ENCODE assay signal across 8 cellular contexts in the genomic region with DNA sequence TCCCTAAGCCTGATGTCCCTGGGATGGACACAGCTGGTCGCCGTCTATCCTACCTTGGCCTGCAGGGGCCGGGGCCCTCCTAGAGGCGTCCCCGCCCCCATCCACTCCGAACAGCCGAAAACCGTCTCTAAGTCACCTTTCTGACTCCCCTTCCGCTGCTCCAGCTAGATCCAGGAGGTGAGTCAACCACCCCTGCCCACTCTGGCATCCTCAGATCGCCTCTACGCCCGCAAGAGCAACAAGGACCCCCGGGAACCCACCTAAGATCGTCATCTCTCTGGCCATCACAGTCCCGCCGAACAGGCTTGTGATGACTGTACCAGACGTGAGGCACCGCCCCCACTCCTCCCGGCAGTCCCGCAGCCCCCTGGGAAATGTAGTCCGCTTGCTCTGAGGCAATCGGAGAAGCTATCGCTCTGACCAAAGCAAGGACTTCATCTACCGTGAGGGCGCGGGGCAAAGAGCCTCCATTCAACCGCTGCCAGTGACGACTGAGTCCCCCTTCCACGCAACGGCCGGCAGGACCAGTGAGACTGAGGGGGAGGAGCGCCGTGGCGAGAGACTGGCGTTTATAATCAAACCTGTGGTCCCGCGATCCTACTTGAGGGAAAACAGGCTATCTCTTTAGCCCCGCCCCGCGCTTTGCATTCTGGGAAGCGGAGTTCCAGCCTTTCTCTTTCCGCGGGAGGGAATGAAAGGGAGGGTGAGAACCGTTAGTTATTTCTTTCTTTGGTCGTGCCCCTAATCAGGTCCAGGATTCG. TPM values are rescaled to one million over a fixed set of nuclear protein-coding genes. Genes with fewer than 3 reads are reported as not detected.
A peak's percentile ranks its signal among the peaks of the same experiment; 100 is the strongest.
DNase-seq lines count a peak whose midpoint lies in the region; ATAC-seq and TF ChIP-seq lines count a peak whose summit lies in the region.

A gene with protein sequence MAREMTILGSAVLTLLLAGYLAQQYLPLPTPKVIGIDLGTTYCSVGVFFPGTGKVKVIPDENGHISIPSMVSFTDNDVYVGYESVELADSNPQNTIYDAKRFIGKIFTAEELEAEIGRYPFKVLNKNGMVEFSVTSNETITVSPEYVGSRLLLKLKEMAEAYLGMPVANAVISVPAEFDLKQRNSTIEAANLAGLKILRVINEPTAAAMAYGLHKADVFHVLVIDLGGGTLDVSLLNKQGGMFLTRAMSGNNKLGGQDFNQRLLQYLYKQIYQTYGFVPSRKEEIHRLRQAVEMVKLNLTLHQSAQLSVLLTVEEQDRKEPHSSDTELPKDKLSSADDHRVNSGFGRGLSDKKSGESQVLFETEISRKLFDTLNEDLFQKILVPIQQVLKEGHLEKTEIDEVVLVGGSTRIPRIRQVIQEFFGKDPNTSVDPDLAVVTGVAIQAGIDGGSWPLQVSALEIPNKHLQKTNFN (minus strand): TSS at position 312 of the 761 bp plus-strand sequence. CDS start 27 bp downstream, at position 285.

- DNase-seq in DMS 273 (lab: John Stamatoyannopoulos, UW; ENCODE audit: unreplicated experiment) (peak; percentile 100), HuH-7.5 (ENCODE audit: low spot score) (peak; percentile 60), OCI-LY7 (ENCODE audit: low spot score) (peak; percentile 99), activated T-cell treated with anti-CD3 and anti-CD28 coated beads for 4 hours (peak; percentile 97), epidermal melanocyte (ENCODE audit: insufficient read length, low spot score) (peak; percentile 83), middle frontal gyrus (ENCODE audit: extremely low spot score, low spot score) (peak; percentile 100)
- peak; percentile 96 for DNase-seq in stimulated activated CD8-positive, alpha-beta memory T cell treated with anti-CD3 and anti-CD28 coated beads, Interleukin-2, amount 100 ng/mL, for 48 hours (ENCODE audit: low read depth in 2 of 2)

- H2AFZ ChIP-seq in OCI-LY7 (ENCODE audit: low read length), result peak within 1 kb of the TSS; percentile 91

- peaks cover 29% of the 10 kb centered on the region for H3K4me1 ChIP-seq in OCI-LY7 (ENCODE audit: insufficient read depth, low read length, poor library complexity, severe bottlenecking)

- intact Hi-C loops in OCI-LY7 (cut with micrococcal nuclease; ENCODE audit: unreplicated experiment), result loop anchor here (2.0 to 5.0 kb wide), 2 partner anchors 294 to 1346 kb away; a partner anchor contains a TSS

- POLR2A ChIA-PET in OCI-LY7 (lab: Charles Lee), result interaction anchor here (0.6 to 5.1 kb wide), 15 partner anchors 12 to 1844 kb away, joined by 3 to 33 read pairs (median 3); no protein-coding TSS in a partner anchor

- 0 out of 2 replicates have a peak, but pooled peaks cover 5% of the 10 kb centered on the region for H4K20me1 ChIP-seq in OCI-LY7 (ENCODE audit: insufficient read depth, low read length)

- H3K79me2 ChIP-seq in OCI-LY7 (ENCODE audit: insufficient read depth, low read depth, low read length), result peaks cover 36% of the 10 kb centered on the region

- peaks cover 25% of the 10 kb centered on the region for H3K36me3 ChIP-seq in OCI-LY7 (ENCODE audit: insufficient read depth, low read length)

- CTCF ChIA-PET in OCI-LY7 (lab: Charles Lee; ENCODE audit: unreplicated experiment), result interaction anchor here (0.9 to 1.7 kb wide), 2 partner anchors 37 to 298 kb away, joined by 3 read pairs; no protein-coding TSS in a partner anchor

- peak within 1 kb of the TSS; percentile 86 for H3K4me2 ChIP-seq in OCI-LY7 (ENCODE audit: low read length)

- no peak for TF ChIP-seq CTCF in OCI-LY7 (conservative IDR thresholded peaks at IDR 0.05; ENCODE audit: low read length)

- peak; percentile 98 for ATAC-seq in GM21526 (IDR thresholded peaks at IDR 0.05; ENCODE audit: low FRiP score, unreplicated experiment)

- peak within 1 kb of the TSS; percentile 88 for H3K4me3 ChIP-seq in OCI-LY7 (ENCODE audit: low read depth, low read length, poor library complexity, severe bottlenecking)

- H3K9me2 ChIP-seq in OCI-LY7 (ENCODE audit: insufficient read depth, low read length), result no peaks in the 10 kb centered on the region

- no peaks in the 10 kb centered on the region for H3K9me3 ChIP-seq in OCI-LY7 (ENCODE audit: low read length)

- peak within 1 kb of the TSS; percentile 51 for H3K27ac ChIP-seq in OCI-LY7 (ENCODE audit: low read depth, low read length, poor library complexity, severe bottlenecking)

- BruUV-seq in OCI-LY7 (replicated peaks; lab: Mats Ljungman, UMichigan), result no TSS peak

RNA-seq across cellular contexts. Expression of the gene that starts here (rescaled TPM):
- 14.6 and 17.8 TPM in 2 replicates for total RNA-seq in OCI-LY7 (2014; rRNA removed; shearing (Covaris generic))
- 31.7 and 33.4 TPM in 2 replicates for total RNA-seq in OCI-LY7 (2022)

Comparison
In these comparisons a context has a peak if more than half of its experiments do, and no peak if none do; other contexts are left out.
1. Peak in every context shown above with its lines: DNase-seq, ATAC-seq, H3K4me3 ChIP-seq and H3K27ac ChIP-seq.